ENCODE assay signal across 17 cellular contexts in the genomic region with DNA sequence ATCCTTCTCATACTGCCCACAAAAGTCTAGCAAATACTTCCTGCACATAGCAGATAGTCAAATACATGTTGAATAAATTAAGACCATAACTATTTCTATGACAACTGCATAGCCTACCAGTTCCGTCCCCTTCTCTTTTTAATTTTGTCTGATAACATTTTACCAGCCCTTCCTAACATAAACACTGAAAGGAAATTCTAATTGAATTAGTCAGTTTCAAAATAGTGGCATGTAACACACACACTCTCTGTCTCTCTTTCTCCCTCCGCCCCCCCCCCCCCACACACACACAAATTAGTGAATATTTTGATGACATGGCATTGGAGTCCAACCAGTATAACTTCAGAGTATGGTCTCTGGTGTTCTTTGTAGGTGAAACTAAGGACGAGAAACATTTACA. TPM values are rescaled to one million over a fixed set of nuclear protein-coding genes. Genes with fewer than 3 reads are reported as not detected.
DNase-seq lines count a peak whose midpoint lies in the region; ATAC-seq and TF ChIP-seq lines count a peak whose summit lies in the region.
"Had no signal": no experiment of that assay in that cellular context is flagged by ENCODE, and none has a peak within 500 bp of the region (broad histone marks: within the 10 kb centered on the region; RNA-seq: fewer than 3 reads in every experiment).

No MANE protein-coding gene starts in this region.

- DNase-seq in AG04449 (ENCODE audit: low read depth, low spot score), result peak; percentile 21
- peak; percentile 35 for DNase-seq in HFFc6
- peak; percentile 32 for DNase-seq in brain microvascular endothelial cell
- peak; percentile 9 for DNase-seq in kidney tubule cell (ENCODE audit: low spot score)
- DNase-seq in NCI-H510A (lab: John Stamatoyannopoulos, UW), result no peak
- DNase-seq in stimulated activated naive CD4-positive, alpha-beta T cell (lab: John Stamatoyannopoulos, UW), result no peak
- DNase-seq in foreskin keratinocyte, result no peak
- DNase-seq in activated CD4-positive, alpha-beta T cell treated with anti-CD3 and anti-CD28 coated beads for 4 hours, result no peak
- DNase-seq: DMS53; esophagus squamous epithelium; NCI-H187; NCI-H774; occipital lobe; stimulated activated naive CD8-positive, alpha-beta T cell treated with anti-CD3 and anti-CD28 coated beads, Interleukin-15, amount 100 ng/mL, for 72 hours had no signal

- no peaks in the 10 kb centered on the region for H3K36me3 Mint-ChIP-seq in HFFc6 (ENCODE audit: low read depth)

- H3K27ac ChIP-seq in brain microvascular endothelial cell (peak overlapping the region; percentile 17), foreskin keratinocyte (no peak overlapping the region)
- H3K27ac ChIP-seq: esophagus squamous epithelium, HL-60, RWPE1 had no signal

- H3K4me3 ChIP-seq in AG04449 (ENCODE audit: low read depth, low read length) (no peak overlapping the region), brain microvascular endothelial cell (ENCODE audit: low read depth, low read length) (no peak overlapping the region)
- H3K4me3 ChIP-seq: esophagus squamous epithelium had no signal

- H3K27me3 ChIP-seq in brain microvascular endothelial cell (replicated peaks) (no peaks in the 10 kb centered on the region), foreskin keratinocyte (no peaks in the 10 kb centered on the region)
- H3K27me3 ChIP-seq: esophagus squamous epithelium had no signal

- H3K9me3 Mint-ChIP-seq in HFFc6, result no peaks in the 10 kb centered on the region
- H3K9me3 Mint-ChIP-seq: dendritic cell treated with granulocyte-macrophage colony-stimulating factor and Interleukin-4, amounts not matched to agents 40 ng/mL and 50 ng/mL, for 4 days; stimulated activated naive CD8-positive, alpha-beta T cell treated with anti-CD3 and anti-CD28 coated beads, Interleukin-15, amount 100 ng/mL, for 72 hours had no signal

- ATAC-seq in foreskin keratinocyte, result no peak

- CTCF ChIA-PET in AG04449 (lab: Yijun Ruan, JAX), result interaction anchor here (8.1 kb wide), 1 partner anchor 17 kb away, joined by 129 read pairs; no protein-coding TSS in a partner anchor

- H3K27ac Mint-ChIP-seq in HFFc6, result peak overlapping the region; percentile 60
- H3K27ac Mint-ChIP-seq: dendritic cell treated with granulocyte-macrophage colony-stimulating factor and Interleukin-4, amounts not matched to agents 40 ng/mL and 50 ng/mL, for 4 days had no signal

- TF ChIP-seq CTCF in AG04449 (IDR thresholded peaks at IDR 0.05; ENCODE audit: insufficient read depth, low read length, missing control alignments) (no peak), HFFc6 (IDR thresholded peaks at IDR 0.05) (no peak), brain microvascular endothelial cell (IDR thresholded peaks at IDR 0.05; ENCODE audit: low read depth, low read length, missing control alignments) (no peak), foreskin keratinocyte (conservative IDR thresholded peaks at IDR 0.05) (no peak)

- no peaks in the 10 kb centered on the region for H3K36me3 ChIP-seq in brain microvascular endothelial cell (replicated peaks)

- peak overlapping the region; percentile 29 for H3K4me3 Mint-ChIP-seq in HFFc6
- H3K4me3 Mint-ChIP-seq: dendritic cell treated with granulocyte-macrophage colony-stimulating factor and Interleukin-4, amounts not matched to agents 40 ng/mL and 50 ng/mL, for 4 days had no signal

- no peaks in the 10 kb centered on the region; the same call in 1 of the 2 replicates for H3K27me3 Mint-ChIP-seq in HFFc6 (ENCODE audit: insufficient read depth)
- H3K27me3 Mint-ChIP-seq: stimulated activated naive CD8-positive, alpha-beta T cell treated with anti-CD3 and anti-CD28 coated beads, Interleukin-15, amount 100 ng/mL, for 72 hours had no signal

- no peaks in the 10 kb centered on the region for H3K4me1 ChIP-seq in foreskin keratinocyte

- POLR2A ChIA-PET in AG04449 (lab: Yijun Ruan, JAX), result no interaction called here

- H3K4me1 Mint-ChIP-seq in HFFc6 (ENCODE audit: low read depth), result peaks cover 20% of the 10 kb centered on the region

- in situ Hi-C loops in brain microvascular endothelial cell (cut with HindIII; ENCODE audit: low pct_ligation_motif_present, low sequenced_read_pairs), result loop anchor here (25.0 kb wide), 1 partner anchor 463 kb away; no protein-coding TSS in a partner anchor

RNA-seq across cellular contexts. Expression of gene TNRC6C, which starts 41.8 kb away (rescaled TPM):
- total RNA-seq in HFFc6 (2021; fragmentation: NEBNext Ultra II Directional; extraction: Animal tissue kit (Norgen Biotek cat#: 25700)), result 1 to 10 TPM; 6.3 to 9.0 (median 7.5) TPM
- total RNA-seq in foreskin keratinocyte, result 1.5 and 1.8 TPM in 2 replicates
- polyA plus RNA-seq in foreskin keratinocyte, result 0.17 and 0.20 TPM in 2 replicates

Comparison
In these comparisons a context has a peak if more than half of its experiments do, and no peak if none do; other contexts are left out.
1. DNase-seq: peak in AG04449 (single experiment), HFFc6 (single experiment), brain microvascular endothelial cell (single experiment) and kidney tubule cell (single experiment); none in NCI-H510A (single experiment), stimulated activated naive CD4-positive, alpha-beta T cell (0 of 6), foreskin keratinocyte (0 of 2) and activated CD4-positive, alpha-beta T cell treated with anti-CD3 and anti-CD28 coated beads for 4 hours (0 of 2).